Comparison of ENCODE assay signal across 1 cellular context in the genomic region with DNA sequence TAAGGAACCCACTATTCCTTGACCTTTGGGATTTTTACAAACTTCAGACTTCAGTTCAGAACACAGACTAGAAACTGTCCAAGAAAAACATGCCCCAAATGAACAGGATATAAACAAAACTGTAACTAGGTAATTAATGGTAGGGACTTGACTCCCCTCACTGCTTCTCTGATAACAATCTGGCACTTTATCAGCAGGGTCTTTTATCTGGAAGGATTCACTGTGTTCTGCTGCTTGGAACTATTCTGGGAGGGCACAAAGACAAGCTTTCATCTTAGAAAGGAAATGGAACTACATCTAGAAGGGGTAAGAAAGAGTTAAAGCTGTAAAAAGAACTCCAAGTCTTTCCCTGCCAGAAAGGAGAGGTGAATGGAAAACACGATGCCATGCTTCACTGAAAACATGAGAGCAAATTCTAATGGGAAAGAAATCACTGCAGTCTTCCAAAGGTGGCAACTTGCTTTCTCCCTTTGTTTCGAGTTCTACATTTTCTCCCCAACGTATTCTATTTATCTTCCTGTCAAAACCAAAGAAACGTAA.
TF ChIP-seq lines count a peak whose summit lies in the region.

No MANE protein-coding gene starts in this region.

TF ChIP-seq in K562, 482 proteins besides CTCF, POLR2A, EP300 and RAD21 (continued from another document):
- TF ChIP-seq THAP12 (CRISPR knock-in tag; IDR thresholded peaks at IDR 0.05): no peak
- no peak for TF ChIP-seq ZZZ3 (IDR thresholded peaks at IDR 0.05)
- TF ChIP-seq NR2C1 (IDR thresholded peaks at IDR 0.05): no peak
- TF ChIP-seq NR2C1 (tag; IDR thresholded peaks at IDR 0.05): no peak
- TF ChIP-seq ZNF76 (CRISPR knock-in tag; IDR thresholded peaks at IDR 0.05; ENCODE audit: borderline replicate concordance): no peak
- TF ChIP-seq, protein P1, sequence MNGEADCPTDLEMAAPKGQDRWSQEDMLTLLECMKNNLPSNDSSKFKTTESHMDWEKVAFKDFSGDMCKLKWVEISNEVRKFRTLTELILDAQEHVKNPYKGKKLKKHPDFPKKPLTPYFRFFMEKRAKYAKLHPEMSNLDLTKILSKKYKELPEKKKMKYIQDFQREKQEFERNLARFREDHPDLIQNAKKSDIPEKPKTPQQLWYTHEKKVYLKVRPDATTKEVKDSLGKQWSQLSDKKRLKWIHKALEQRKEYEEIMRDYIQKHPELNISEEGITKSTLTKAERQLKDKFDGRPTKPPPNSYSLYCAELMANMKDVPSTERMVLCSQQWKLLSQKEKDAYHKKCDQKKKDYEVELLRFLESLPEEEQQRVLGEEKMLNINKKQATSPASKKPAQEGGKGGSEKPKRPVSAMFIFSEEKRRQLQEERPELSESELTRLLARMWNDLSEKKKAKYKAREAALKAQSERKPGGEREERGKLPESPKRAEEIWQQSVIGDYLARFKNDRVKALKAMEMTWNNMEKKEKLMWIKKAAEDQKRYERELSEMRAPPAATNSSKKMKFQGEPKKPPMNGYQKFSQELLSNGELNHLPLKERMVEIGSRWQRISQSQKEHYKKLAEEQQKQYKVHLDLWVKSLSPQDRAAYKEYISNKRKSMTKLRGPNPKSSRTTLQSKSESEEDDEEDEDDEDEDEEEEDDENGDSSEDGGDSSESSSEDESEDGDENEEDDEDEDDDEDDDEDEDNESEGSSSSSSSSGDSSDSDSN (IDR thresholded peaks at IDR 0.05; ENCODE audit: borderline replicate concordance in 1 of 2, low read depth in 2 of 2, low read length in 2 of 2): no peak
- TF ChIP-seq HEY1 (CRISPR knock-in tag; IDR thresholded peaks at IDR 0.05; ENCODE audit: borderline replicate concordance): no peak
- TF ChIP-seq ZNF830 (CRISPR knock-in tag; IDR thresholded peaks at IDR 0.05): no peak
- no peak for TF ChIP-seq KLF13 (tag; IDR thresholded peaks at IDR 0.05; ENCODE audit: borderline replicate concordance, low read depth)
- no peak for TF ChIP-seq PRPF4 (IDR thresholded peaks at IDR 0.05; ENCODE audit: insufficient read depth, low read depth, low read length, poor library complexity, severe bottlenecking)
